In the genomic region with DNA sequence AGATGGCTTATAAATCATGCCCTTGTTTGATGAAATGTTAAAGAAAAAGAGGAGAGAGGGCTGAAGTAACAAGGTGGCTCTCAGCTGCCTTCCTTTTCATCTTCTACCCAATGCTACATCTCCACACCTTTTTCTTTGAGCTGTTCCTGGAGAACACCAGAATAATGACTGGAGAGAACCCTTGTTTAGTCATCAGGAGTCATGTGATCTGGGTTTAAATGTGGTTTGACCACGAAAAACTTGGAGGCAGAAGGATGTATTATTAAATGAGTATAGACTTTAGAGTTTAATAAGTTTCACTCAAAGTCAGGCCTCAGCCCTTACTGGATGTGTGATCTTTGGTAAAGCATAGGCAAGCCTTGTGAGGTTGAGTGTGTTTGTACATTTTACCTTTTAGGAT, we compare ENCODE assay signal across 10 cellular contexts.
A peak's percentile ranks its signal among the peaks of the same experiment; 100 is the strongest.
DNase-seq lines count a peak whose midpoint lies in the region; ATAC-seq and TF ChIP-seq lines count a peak whose summit lies in the region.
"Had no signal": no experiment of that assay in that cellular context is flagged by ENCODE, and none has a peak within 500 bp of the region (broad histone marks: within the 10 kb centered on the region; RNA-seq: fewer than 3 reads in every experiment).

No MANE protein-coding gene starts in this region.

- peaks cover 20% of the 10 kb centered on the region for H3K4me1 Mint-ChIP-seq in activated CD8-positive, alpha-beta memory T cell treated with anti-CD3 and anti-CD28 coated beads, Interleukin-2, amount 10 ng/mL, durations not matched to agents 7 days and 5 days
- peaks cover 17 to 18% of the 10 kb centered on the region in 2 donors for H3K4me1 Mint-ChIP-seq in stimulated activated naive B cell treated with anti-CD40 and anti-IgM and Interleukin-4, amounts not matched to agents 10 μg/mL and 1 μg/mL and 100 μg/mL, for 72 hours

- peak; percentile 37 for ATAC-seq in activated CD8-positive, alpha-beta memory T cell treated with anti-CD3 and anti-CD28 coated beads, Interleukin-2, amount 10 ng/mL, durations not matched to agents 7 days and 5 days
- peak; percentile 5 for ATAC-seq in HG03432 (IDR thresholded peaks at IDR 0.05; ENCODE audit: unreplicated experiment)
- peak; percentile 57 to 71 for ATAC-seq in activated naive CD4-positive, alpha-beta T cell treated with anti-CD3 and anti-CD28 coated beads, Interleukin-2, amount 50 U/mL, for 72 hours
- ATAC-seq in stimulated activated naive B cell treated with anti-CD40 and anti-IgM and Interleukin-4, amounts not matched to agents 10 μg/mL and 1 μg/mL and 100 μg/mL, for 72 hours (replicated peaks), result peak in 1 of 2 donors; percentile 15

- peak overlapping the region; percentile 57 for H3K4me3 Mint-ChIP-seq in activated CD8-positive, alpha-beta memory T cell treated with anti-CD3 and anti-CD28 coated beads, Interleukin-2, amount 10 ng/mL, durations not matched to agents 7 days and 5 days
- H3K4me3 Mint-ChIP-seq in stimulated activated naive B cell treated with anti-CD40 and anti-IgM and Interleukin-4, amounts not matched to agents 10 μg/mL and 1 μg/mL and 100 μg/mL, for 72 hours, result peak overlapping the region in 1 of 2 donors; percentile 56

- TF ChIP-seq CTCF in GM20000 (IDR thresholded peaks at IDR 0.05; ENCODE audit: extremely low read depth, missing control alignments), result no peak

- H3K9me3 Mint-ChIP-seq in activated CD8-positive, alpha-beta memory T cell treated with anti-CD3 and anti-CD28 coated beads, Interleukin-2, amount 10 ng/mL, durations not matched to agents 7 days and 5 days (ENCODE audit: low read depth), result no peaks in the 10 kb centered on the region
- peaks cover 0 to 14% of the 10 kb centered on the region in 2 donors for H3K9me3 Mint-ChIP-seq in activated naive CD4-positive, alpha-beta T cell treated with anti-CD3 and anti-CD28 coated beads, Interleukin-2, amount 50 U/mL, for 72 hours
- peaks cover 2 to 4% of the 10 kb centered on the region in 2 donors for H3K9me3 Mint-ChIP-seq in stimulated activated naive B cell treated with anti-CD40 and anti-IgM and Interleukin-4, amounts not matched to agents 10 μg/mL and 1 μg/mL and 100 μg/mL, for 72 hours

- CTCF ChIA-PET in activated CD8-positive, alpha-beta memory T cell treated with anti-CD3 and anti-CD28 coated beads, Interleukin-2, amount 10 ng/mL, durations not matched to agents 7 days and 5 days (lab: Charles Lee), result interaction anchor here (0.6 to 1.7 kb wide), 5 partner anchors 20 to 391 kb away, joined by 3 to 4 read pairs (median 3); no protein-coding TSS in a partner anchor

- H3K27ac Mint-ChIP-seq in activated CD8-positive, alpha-beta memory T cell treated with anti-CD3 and anti-CD28 coated beads, Interleukin-2, amount 10 ng/mL, durations not matched to agents 7 days and 5 days, result peak overlapping the region; percentile 82
- H3K27ac Mint-ChIP-seq in activated naive CD4-positive, alpha-beta T cell treated with anti-CD3 and anti-CD28 coated beads, Interleukin-2, amount 50 U/mL, for 72 hours, result peak overlapping the region; percentile 89 to 92
- H3K27ac Mint-ChIP-seq in stimulated activated naive B cell treated with anti-CD40 and anti-IgM and Interleukin-4, amounts not matched to agents 10 μg/mL and 1 μg/mL and 100 μg/mL, for 72 hours, result peak overlapping the region; percentile 63

- peaks cover 2% of the 10 kb centered on the region for H3K36me3 Mint-ChIP-seq in activated CD8-positive, alpha-beta memory T cell treated with anti-CD3 and anti-CD28 coated beads, Interleukin-2, amount 10 ng/mL, durations not matched to agents 7 days and 5 days
- peaks cover 5 to 18% of the 10 kb centered on the region in 2 donors for H3K36me3 Mint-ChIP-seq in activated naive CD4-positive, alpha-beta T cell treated with anti-CD3 and anti-CD28 coated beads, Interleukin-2, amount 50 U/mL, for 72 hours
- H3K36me3 Mint-ChIP-seq in stimulated activated naive B cell treated with anti-CD40 and anti-IgM and Interleukin-4, amounts not matched to agents 10 μg/mL and 1 μg/mL and 100 μg/mL, for 72 hours, result peaks cover 0 to 7% of the 10 kb centered on the region in 2 donors

- H3K27me3 Mint-ChIP-seq in activated CD8-positive, alpha-beta memory T cell treated with anti-CD3 and anti-CD28 coated beads, Interleukin-2, amount 10 ng/mL, durations not matched to agents 7 days and 5 days, result no peaks in the 10 kb centered on the region
- H3K27me3 Mint-ChIP-seq in stimulated activated naive B cell treated with anti-CD40 and anti-IgM and Interleukin-4, amounts not matched to agents 10 μg/mL and 1 μg/mL and 100 μg/mL, for 72 hours, result no peaks in the 10 kb centered on the region

- DNase-seq in activated CD8-positive, alpha-beta memory T cell treated with anti-CD3 and anti-CD28 coated beads, Interleukin-2, amount 10 ng/mL, durations not matched to agents 7 days and 5 days, result peak; percentile 61
- no peak for DNase-seq in activated CD8-positive, alpha-beta memory T cell treated with anti-CD3 and anti-CD28 coated beads, Interleukin-2, amount 50 U/mL, for 4 hours
- peak in 1 of 2 donors; percentile 21 for DNase-seq in activated naive CD4-positive, alpha-beta T cell treated with anti-CD3 and anti-CD28 coated beads, Interleukin-2, amount 50 U/mL, for 72 hours (ENCODE audit: low spot score in 2 of 2)
- no peak for DNase-seq in stimulated activated naive B cell treated with anti-CD40 and anti-IgM and Interleukin-4, amounts not matched to agents 10 μg/mL and 1 μg/mL and 100 μg/mL, for 72 hours
- DNase-seq in DMS53 treated with DMSO at 0.1 percent for 48 hours (lab: John Stamatoyannopoulos, UW; ENCODE audit: unreplicated experiment) (no peak), iPS-NIHi7 (ENCODE audit: extremely low spot score) (no peak), GM20000 (ENCODE audit: low spot score) (no peak)
- DNase-seq: BE2C, NCI-H446 treated with DMSO at 0.1 percent for 48 hours had no signal
